28 cellular contexts compared by ENCODE assay signal in genomic region chr6:21075986-21076385, GRCh38.
"Had no signal": no experiment of that assay in that cellular context is flagged by ENCODE, and none has a peak within 500 bp of the region (broad histone marks: within the 10 kb centered on the region; RNA-seq: fewer than 3 reads in every experiment).

No MANE protein-coding gene starts in this region.

- H3K27me3 ChIP-seq: heart left ventricle, left lung, neutrophil, spleen, suprapubic skin, tibial nerve, uterus had no signal

- H3K9ac ChIP-seq: parathyroid adenoma had no signal

- H3K79me2 ChIP-seq: parathyroid adenoma had no signal

- H3K4me3 ChIP-seq: heart left ventricle, left lung, lower lobe of right lung, spleen, suprapubic skin, thoracic aorta, tibial nerve, uterus had no signal

- H3K4me1 ChIP-seq: left lung, lower lobe of right lung, parathyroid adenoma, spleen, suprapubic skin, tibial nerve, uterus had no signal

- H3K27me3 Mint-ChIP-seq: naive thymus-derived CD8-positive, alpha-beta T cell; stimulated activated naive CD8-positive, alpha-beta T cell treated with anti-CD3 and anti-CD28 coated beads, Interleukin-15, Interleukin-2, amounts not matched to agents 100 ng/mL and 50 ng/mL, for 24 hours; type B pancreatic cell had no signal

- H3K27ac ChIP-seq: heart left ventricle, left lung, lower lobe of right lung, neutrophil, parathyroid adenoma, spleen, suprapubic skin, thoracic aorta, tibial nerve, uterus had no signal

- ATAC-seq: heart left ventricle; left colon; left lung; lower lobe of right lung; naive thymus-derived CD8-positive, alpha-beta T cell; right cardiac atrium; sciatic nerve; stimulated activated effector memory CD8-positive, alpha-beta T cell treated with anti-CD3 and anti-CD28 coated beads, Interleukin-12 subunit alpha, Interleukin-12 subunit beta, amount 100 ng/mL, for 72 hours had no signal

- DNase-seq: heart left ventricle; hypothalamus; immature natural killer cell; kidney; left colon; left lung; lower lobe of right lung; mammary epithelial cell; mesenchymal stem cell; naive thymus-derived CD8-positive, alpha-beta T cell; occipital lobe; right cardiac atrium; small intestine; spleen; stimulated activated CD4-positive, alpha-beta T cell treated with anti-CD3 and anti-CD28 coated beads, Interleukin-4, amount 100 ng/mL, for 24 hours; stimulated activated naive CD4-positive, alpha-beta T cell; uterus had no signal

- H3K4me3 Mint-ChIP-seq: immature natural killer cell; naive thymus-derived CD8-positive, alpha-beta T cell; nephron; neural crest cell; stimulated activated effector memory CD8-positive, alpha-beta T cell treated with anti-CD3 and anti-CD28 coated beads, Interleukin-12 subunit alpha, Interleukin-12 subunit beta, amount 100 ng/mL, for 72 hours; stimulated activated naive CD8-positive, alpha-beta T cell treated with anti-CD3 and anti-CD28 coated beads, Interleukin-15, Interleukin-2, amounts not matched to agents 100 ng/mL and 50 ng/mL, for 24 hours; type B pancreatic cell had no signal

- H3K9me3 ChIP-seq: uterus had no signal

- H2AFZ ChIP-seq: parathyroid adenoma had no signal

- H3K4me1 Mint-ChIP-seq: immature natural killer cell; nephron; neural crest cell; stimulated activated effector memory CD8-positive, alpha-beta T cell treated with anti-CD3 and anti-CD28 coated beads, Interleukin-12 subunit alpha, Interleukin-12 subunit beta, amount 100 ng/mL, for 72 hours had no signal

- H3K36me3 ChIP-seq: heart left ventricle, left lung, lower lobe of right lung, neutrophil, suprapubic skin, thoracic aorta, uterus had no signal

- H3K27ac Mint-ChIP-seq: immature natural killer cell; nephron; stimulated activated effector memory CD8-positive, alpha-beta T cell treated with anti-CD3 and anti-CD28 coated beads, Interleukin-12 subunit alpha, Interleukin-12 subunit beta, amount 100 ng/mL, for 72 hours; stimulated activated naive CD8-positive, alpha-beta T cell treated with anti-CD3 and anti-CD28 coated beads, Interleukin-15, Interleukin-2, amounts not matched to agents 100 ng/mL and 50 ng/mL, for 24 hours; type B pancreatic cell had no signal
